25 cellular contexts compared by ENCODE assay signal in the genomic region with DNA sequence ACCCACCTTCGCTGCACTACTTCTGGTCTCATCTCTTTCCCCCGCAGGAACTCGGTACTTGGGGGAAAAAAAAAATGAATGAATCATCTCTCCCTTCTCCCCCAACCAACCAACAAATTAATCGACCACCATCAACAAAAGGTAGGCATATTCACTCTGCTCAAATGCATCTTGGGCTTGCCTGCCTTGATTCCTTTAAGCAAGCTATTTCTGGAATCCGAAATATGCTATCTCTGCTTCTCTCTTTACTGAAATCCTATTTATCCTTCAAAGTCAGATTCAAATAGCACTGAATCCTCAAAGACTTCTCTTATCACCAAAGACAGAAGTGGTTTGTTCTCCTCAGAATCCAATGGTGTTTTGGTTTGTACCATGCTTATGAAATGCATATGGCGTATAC.
"Had no signal": no experiment of that assay in that cellular context is flagged by ENCODE, and none has a peak within 500 bp of the region (broad histone marks: within the 10 kb centered on the region; RNA-seq: fewer than 3 reads in every experiment).

No MANE protein-coding gene starts in this region.

- H3K36me3 ChIP-seq: esophagus squamous epithelium, ovary, sigmoid colon, spleen, tibial artery had no signal

- H3K9me3 Mint-ChIP-seq: naive thymus-derived CD8-positive, alpha-beta T cell; nephron progenitor cell; stimulated activated memory B cell treated with anti-CD40 and anti-IgM and Interleukin-4, amounts not matched to agents 10 μg/mL and 1 μg/mL and 100 μg/mL, for 72 hours; type B pancreatic cell had no signal

- H3K4me3 Mint-ChIP-seq: naive thymus-derived CD8-positive, alpha-beta T cell; nephron progenitor cell; stimulated activated memory B cell treated with anti-CD40 and anti-IgM and Interleukin-4, amounts not matched to agents 10 μg/mL and 1 μg/mL and 100 μg/mL, for 72 hours; type B pancreatic cell had no signal

- H3K9me3 ChIP-seq: esophagus squamous epithelium, ovary, psoas muscle, sigmoid colon, spleen, testis, tibial artery had no signal

- H3K4me1 ChIP-seq: esophagus squamous epithelium, psoas muscle, sigmoid colon, spleen, testis, tibial artery had no signal

- H3K4me1 Mint-ChIP-seq: naive thymus-derived CD8-positive, alpha-beta T cell; nephron progenitor cell; stimulated activated memory B cell treated with anti-CD40 and anti-IgM and Interleukin-4, amounts not matched to agents 10 μg/mL and 1 μg/mL and 100 μg/mL, for 72 hours had no signal

- H3K27ac ChIP-seq: coronary artery, esophagus squamous epithelium, ovary, psoas muscle, sigmoid colon, spleen, testis, tibial artery had no signal

- H3K27ac Mint-ChIP-seq: naive thymus-derived CD8-positive, alpha-beta T cell; nephron progenitor cell; stimulated activated memory B cell treated with anti-CD40 and anti-IgM and Interleukin-4, amounts not matched to agents 10 μg/mL and 1 μg/mL and 100 μg/mL, for 72 hours; type B pancreatic cell had no signal

- H3K27me3 ChIP-seq: esophagus squamous epithelium, ovary, sigmoid colon, spleen, testis, tibial artery had no signal

- DNase-seq: dermis blood vessel endothelial cell; effector memory CD4-positive, alpha-beta T cell; erythroblast; esophagus squamous epithelium; hypothalamus; kidney; mesenchymal stem cell; naive thymus-derived CD8-positive, alpha-beta T cell; nephron progenitor cell; occipital lobe; ovary; posterior cingulate gyrus; psoas muscle; right cardiac atrium; sigmoid colon; spleen; stimulated activated CD4-positive, alpha-beta T cell treated with anti-CD3 and anti-CD28 coated beads, Interleukin-4, amount 100 ng/mL, for 4 hours; stimulated activated naive CD8-positive, alpha-beta T cell treated with anti-CD3 and anti-CD28 coated beads, Interleukin-15, Interleukin-2, amounts not matched to agents 100 U/mL and 50 U/mL, for 24 hours; substantia nigra; testis; tibial artery had no signal

- ATAC-seq: left lobe of liver; naive thymus-derived CD8-positive, alpha-beta T cell; psoas muscle; right cardiac atrium; stimulated activated memory B cell treated with anti-CD40 and anti-IgM and Interleukin-4, amounts not matched to agents 10 μg/mL and 1 μg/mL and 100 μg/mL, for 72 hours; stimulated activated naive CD8-positive, alpha-beta T cell treated with anti-CD3 and anti-CD28 coated beads, Interleukin-15, Interleukin-2, amounts not matched to agents 100 U/mL and 50 U/mL, for 24 hours had no signal

- H3K4me3 ChIP-seq: coronary artery, esophagus squamous epithelium, ovary, psoas muscle, sigmoid colon, spleen, testis, tibial artery had no signal

- H3K27me3 Mint-ChIP-seq: naive thymus-derived CD8-positive, alpha-beta T cell; stimulated activated memory B cell treated with anti-CD40 and anti-IgM and Interleukin-4, amounts not matched to agents 10 μg/mL and 1 μg/mL and 100 μg/mL, for 72 hours; type B pancreatic cell had no signal

- H3K36me3 Mint-ChIP-seq: stimulated activated memory B cell treated with anti-CD40 and anti-IgM and Interleukin-4, amounts not matched to agents 10 μg/mL and 1 μg/mL and 100 μg/mL, for 72 hours; type B pancreatic cell had no signal
